19 cellular contexts compared by ENCODE assay signal in genomic region chr16:2966803-2967184, GRCh38. TPM values are rescaled to one million over a fixed set of nuclear protein-coding genes. Genes with fewer than 3 reads are reported as not detected.
DNase-seq lines count a peak whose midpoint lies in the region; ATAC-seq and TF ChIP-seq lines count a peak whose summit lies in the region.
"Had no signal": no experiment of that assay in that cellular context is flagged by ENCODE, and none has a peak within 500 bp of the region (broad histone marks: within the 10 kb centered on the region; RNA-seq: fewer than 3 reads in every experiment).

No MANE protein-coding gene starts in this region.

- H3K27me3 ChIP-seq in subcutaneous abdominal adipose tissue (ENCODE audit: control insufficient read depth in 5 of 5, insufficient read depth in 4 of 5, low read length in 5 of 5): peaks cover 40 to 65% (median 52%) of the 10 kb centered on the region in 5 donors

- H3K27ac Mint-ChIP-seq in activated naive CD8-positive, alpha-beta T cell treated with anti-CD3 and anti-CD28 coated beads for 36 hours: no peak overlapping the region
- H3K27ac Mint-ChIP-seq in activated naive CD8-positive, alpha-beta T cell treated with anti-CD3 and anti-CD28 coated beads, Interleukin-2, amount 50 U/mL, for 24 hours: no peak overlapping the region
- H3K27ac Mint-ChIP-seq: activated B cell treated with CpG ODN at 0.5 μM for 24 hours; activated naive CD8-positive, alpha-beta T cell treated with anti-CD3 and anti-CD28 coated beads, Interleukin-2, amount 10 ng/mL, durations not matched to agents 7 days and 5 days; stimulated activated effector memory CD8-positive, alpha-beta T cell treated with anti-CD3 and anti-CD28 coated beads, Interleukin-12 subunit alpha, Interleukin-12 subunit beta, amount 100 ng/mL, for 72 hours had no signal

- peak; percentile 34 for DNase-seq in activated naive CD8-positive, alpha-beta T cell treated with anti-CD3 and anti-CD28 coated beads for 36 hours
- DNase-seq in activated naive CD8-positive, alpha-beta T cell treated with anti-CD3 and anti-CD28 coated beads, Interleukin-2, amount 50 U/mL, for 24 hours: no peak
- no peak for DNase-seq in LNCaP clone FGC (ENCODE audit: low read depth)
- DNase-seq in germinal center (ENCODE audit: low spot score): peak; percentile 43
- no peak for DNase-seq in glomerular visceral epithelial cell (ENCODE audit: extremely low spot score)
- DNase-seq in kidney glomerular epithelial cell (lab: John Stamatoyannopoulos, UW): no peak
- DNase-seq in NCI-H2227 treated with DMSO at 0.1 percent for 48 hours (lab: John Stamatoyannopoulos, UW): no peak
- DNase-seq: activated B cell treated with CpG ODN at 0.5 μM for 24 hours, activated T-cell treated with anti-CD3 and anti-CD28 coated beads for 4 hours had no signal

- peaks cover 0 to 63% (median 47%) of the 10 kb centered on the region in 5 donors for H3K4me1 ChIP-seq in subcutaneous abdominal adipose tissue (ENCODE audit: control insufficient read depth in 5 of 5, insufficient read depth in 5 of 5, low read length in 5 of 5)

- no peak overlapping the region for H3K27ac ChIP-seq in subcutaneous abdominal adipose tissue (ENCODE audit: low read depth, low read length)
- H3K27ac ChIP-seq: epithelial cell of prostate, right lobe of liver had no signal

- H3K9me3 ChIP-seq in subcutaneous abdominal adipose tissue (ENCODE audit: control insufficient read depth in 5 of 5, low read length in 5 of 5): no peaks in the 10 kb centered on the region
- H3K9me3 ChIP-seq: right lobe of liver had no signal

- TF ChIP-seq CTCF in LNCaP clone FGC (IDR thresholded peaks at IDR 0.05; ENCODE audit: control insufficient read depth, extremely low read depth, insufficient read depth): peak; percentile 43; the same call in 1 of the 2 replicates

- no peaks in the 10 kb centered on the region for H3K9me3 Mint-ChIP-seq in activated naive CD8-positive, alpha-beta T cell treated with anti-CD3 and anti-CD28 coated beads for 36 hours
- H3K9me3 Mint-ChIP-seq in activated naive CD8-positive, alpha-beta T cell treated with anti-CD3 and anti-CD28 coated beads, Interleukin-2, amount 50 U/mL, for 24 hours: no peaks in the 10 kb centered on the region
- H3K9me3 Mint-ChIP-seq: activated B cell treated with CpG ODN at 0.5 μM for 24 hours; activated naive CD8-positive, alpha-beta T cell treated with anti-CD3 and anti-CD28 coated beads, Interleukin-2, amount 10 ng/mL, durations not matched to agents 7 days and 5 days; stimulated activated effector memory CD8-positive, alpha-beta T cell treated with anti-CD3 and anti-CD28 coated beads, Interleukin-12 subunit alpha, Interleukin-12 subunit beta, amount 100 ng/mL, for 72 hours had no signal

- H3K4me3 ChIP-seq in LNCaP clone FGC (ENCODE audit: low read depth, low read length): peak overlapping the region; percentile 23; the same call in 1 of the 2 replicates
- peak overlapping the region in 3 of 5 donors; percentile 26 to 45 (median 41) for H3K4me3 ChIP-seq in subcutaneous abdominal adipose tissue (ENCODE audit: low read depth in 1 of 5, low read length in 5 of 5)
- H3K4me3 ChIP-seq: right lobe of liver had no signal

- H3K4me3 Mint-ChIP-seq in activated naive CD8-positive, alpha-beta T cell treated with anti-CD3 and anti-CD28 coated beads for 36 hours: no peak overlapping the region
- H3K4me3 Mint-ChIP-seq in activated naive CD8-positive, alpha-beta T cell treated with anti-CD3 and anti-CD28 coated beads, Interleukin-2, amount 50 U/mL, for 24 hours: no peak overlapping the region
- H3K4me3 Mint-ChIP-seq: activated B cell treated with CpG ODN at 0.5 μM for 24 hours; activated naive CD8-positive, alpha-beta T cell treated with anti-CD3 and anti-CD28 coated beads, Interleukin-2, amount 10 ng/mL, durations not matched to agents 7 days and 5 days; stimulated activated effector memory CD8-positive, alpha-beta T cell treated with anti-CD3 and anti-CD28 coated beads, Interleukin-12 subunit alpha, Interleukin-12 subunit beta, amount 100 ng/mL, for 72 hours had no signal

- no peak for ATAC-seq in activated naive CD8-positive, alpha-beta T cell treated with anti-CD3 and anti-CD28 coated beads, Interleukin-2, amount 50 U/mL, for 24 hours
- ATAC-seq: HCT116; right lobe of liver; stimulated activated effector memory CD8-positive, alpha-beta T cell treated with anti-CD3 and anti-CD28 coated beads, Interleukin-12 subunit alpha, Interleukin-12 subunit beta, amount 100 ng/mL, for 72 hours had no signal

- peaks cover 0 to under 1% (median 0%) of the 10 kb centered on the region in 5 donors for H3K36me3 ChIP-seq in subcutaneous abdominal adipose tissue (ENCODE audit: control insufficient read depth in 5 of 5, insufficient read depth in 5 of 5, low read length in 5 of 5)
- H3K36me3 ChIP-seq: right lobe of liver had no signal

- no peak overlapping the region for H3K9ac ChIP-seq in subcutaneous abdominal adipose tissue (ENCODE audit: low read length in 5 of 5)

- H3K4me1 Mint-ChIP-seq in activated naive CD8-positive, alpha-beta T cell treated with anti-CD3 and anti-CD28 coated beads for 36 hours: peaks cover 30% of the 10 kb centered on the region
- H3K4me1 Mint-ChIP-seq in activated naive CD8-positive, alpha-beta T cell treated with anti-CD3 and anti-CD28 coated beads, Interleukin-2, amount 50 U/mL, for 24 hours: peaks cover 38% of the 10 kb centered on the region

- peaks cover 11% of the 10 kb centered on the region for H3K36me3 Mint-ChIP-seq in activated naive CD8-positive, alpha-beta T cell treated with anti-CD3 and anti-CD28 coated beads for 36 hours
- peaks cover 5% of the 10 kb centered on the region for H3K36me3 Mint-ChIP-seq in activated naive CD8-positive, alpha-beta T cell treated with anti-CD3 and anti-CD28 coated beads, Interleukin-2, amount 50 U/mL, for 24 hours (ENCODE audit: low read depth)
- H3K36me3 Mint-ChIP-seq: activated naive CD8-positive, alpha-beta T cell treated with anti-CD3 and anti-CD28 coated beads, Interleukin-2, amount 10 ng/mL, durations not matched to agents 7 days and 5 days had no signal

- peaks cover 57% of the 10 kb centered on the region for H3K27me3 Mint-ChIP-seq in activated naive CD8-positive, alpha-beta T cell treated with anti-CD3 and anti-CD28 coated beads for 36 hours
- H3K27me3 Mint-ChIP-seq in activated naive CD8-positive, alpha-beta T cell treated with anti-CD3 and anti-CD28 coated beads, Interleukin-2, amount 50 U/mL, for 24 hours: peaks cover 39% of the 10 kb centered on the region

RNA-seq across cellular contexts. Expression of gene PAQR4, which starts 2.4 kb away (rescaled TPM):
- total RNA-seq in activated naive CD8-positive, alpha-beta T cell treated with anti-CD3 and anti-CD28 coated beads for 36 hours: 10 to 100 TPM; 29.5 to 31.0 TPM

RNA-seq across cellular contexts. Expression of gene KREMEN2, which starts 2.7 kb away (rescaled TPM):
- not detected for total RNA-seq in activated naive CD8-positive, alpha-beta T cell treated with anti-CD3 and anti-CD28 coated beads for 36 hours
- total RNA-seq: cerebellum, liver, right lobe of liver had no signal

RNA-seq across cellular contexts. Expression of gene PKMYT1, which starts 13.5 kb away (rescaled TPM):
- 100 to 1,000 TPM; 144 to 145 TPM for total RNA-seq in activated naive CD8-positive, alpha-beta T cell treated with anti-CD3 and anti-CD28 coated beads for 36 hours

RNA-seq across cellular contexts. Expression of gene CLDN9, which starts 45.9 kb away (rescaled TPM):
- total RNA-seq in activated naive CD8-positive, alpha-beta T cell treated with anti-CD3 and anti-CD28 coated beads for 36 hours: not detected
- total RNA-seq: activated B cell treated with CpG ODN at 0.5 μM for 24 hours; activated naive CD8-positive, alpha-beta T cell treated with anti-CD3 and anti-CD28 coated beads, Interleukin-2, amount 10 ng/mL, durations not matched to agents 7 days and 5 days; cerebellum; LHCN-M2 had no signal

RNA-seq across cellular contexts. Expression of gene CLDN6, which starts 51.2 kb away (rescaled TPM):
- total RNA-seq in activated naive CD8-positive, alpha-beta T cell treated with anti-CD3 and anti-CD28 coated beads for 36 hours: not detected
- total RNA-seq: activated B cell treated with CpG ODN at 0.5 μM for 24 hours; activated naive CD8-positive, alpha-beta T cell treated with anti-CD3 and anti-CD28 coated beads, Interleukin-2, amount 10 ng/mL, durations not matched to agents 7 days and 5 days; cerebellum; NCI-H460 had no signal

Comparison
In these comparisons a context has a peak if more than half of its experiments do, and no peak if none do; other contexts are left out.
1. DNase-seq: peak in activated naive CD8-positive, alpha-beta T cell treated with anti-CD3 and anti-CD28 coated beads for 36 hours (single experiment) and germinal center (single experiment); none in activated naive CD8-positive, alpha-beta T cell treated with anti-CD3 and anti-CD28 coated beads, Interleukin-2, amount 50 U/mL, for 24 hours (single experiment), LNCaP clone FGC (single experiment), glomerular visceral epithelial cell (single experiment), kidney glomerular epithelial cell (single experiment) and NCI-H2227 treated with DMSO at 0.1 percent for 48 hours (single experiment).